7 cellular contexts compared by ENCODE assay signal in the genomic region with DNA sequence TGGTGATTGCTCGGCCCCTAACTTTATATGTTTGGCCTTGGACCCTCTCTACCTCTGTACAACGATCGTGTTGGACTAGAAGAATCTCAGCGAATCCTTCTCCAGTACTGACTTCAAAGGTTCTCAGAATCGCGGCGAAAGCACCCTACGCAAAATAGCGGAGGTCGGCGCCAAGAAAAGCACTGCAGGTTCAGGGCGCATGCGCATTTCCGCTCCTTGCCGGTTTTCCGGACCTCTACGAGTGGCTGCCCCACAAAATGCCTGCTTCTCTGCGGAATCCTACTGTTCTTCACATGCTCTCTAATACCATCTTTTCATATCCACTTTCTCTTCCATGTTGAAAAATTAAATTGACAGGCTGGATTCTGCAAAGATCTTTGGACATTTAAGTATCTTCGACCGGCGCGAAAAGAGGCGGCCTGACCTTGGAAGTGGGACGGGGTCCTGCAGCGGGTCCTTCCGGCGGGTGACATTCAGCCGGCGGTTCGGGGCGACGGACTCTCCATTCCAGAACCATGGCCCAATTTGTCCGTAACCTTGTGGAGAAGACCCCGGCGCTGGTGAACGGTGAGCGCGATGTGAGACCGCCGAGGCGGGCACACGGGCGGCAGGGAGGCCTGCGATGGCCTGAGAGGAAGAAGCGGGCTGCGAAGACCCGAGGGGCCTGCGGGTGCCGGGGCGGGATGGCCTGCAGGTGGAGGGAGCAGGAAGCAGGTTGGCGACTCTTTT.
DNase-seq lines count a peak whose midpoint lies in the region; ATAC-seq and FAIRE-seq lines count a peak whose summit lies in the region.

A gene with protein sequence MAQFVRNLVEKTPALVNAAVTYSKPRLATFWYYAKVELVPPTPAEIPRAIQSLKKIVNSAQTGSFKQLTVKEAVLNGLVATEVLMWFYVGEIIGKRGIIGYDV (plus strand): TSS at position 456 of the 729 bp plus-strand sequence. CDS start 60 bp downstream, at position 516.

- peak; percentile 72 for ATAC-seq in GM18511 (IDR thresholded peaks at IDR 0.05; ENCODE audit: unreplicated experiment)
- ATAC-seq in HG03139 (IDR thresholded peaks at IDR 0.05; ENCODE audit: unreplicated experiment) = peak; percentile 54

- DNase-seq in NCI-H345 treated with DMSO at 0.1 percent for 48 hours (lab: John Stamatoyannopoulos, UW; ENCODE audit: unreplicated experiment) = peak; percentile 85
- DNase-seq in activated CD4-positive, CD25-positive, alpha-beta regulatory T cell treated with anti-CD3 and anti-CD28 coated beads, Interleukin-2, amount 50 U/mL, for 16 hours (ENCODE audit: low read depth, low spot score) = peak; percentile 84
- DNase-seq in central memory CD4-positive, alpha-beta T cell = peak; percentile 93
- DNase-seq in stimulated activated CD4-positive, alpha-beta T cell treated with anti-CD3 and anti-CD28 coated beads, Interleukin-12 subunit alpha, Interleukin-12 subunit beta, amount 100 ng/mL, for 24 hours (ENCODE audit: low read depth in 2 of 2) = peak; percentile 87 to 89

- peak; percentile 87 for FAIRE-seq in islet of Langerhans (lab: Jason Lieb, UNC)

Comparison
In these comparisons a context has a peak if more than half of its experiments do, and no peak if none do; other contexts are left out.
1. Peak in every context shown above with its lines: DNase-seq and ATAC-seq.